Comparison of ENCODE assay signal across 13 cellular contexts in the genomic region with DNA sequence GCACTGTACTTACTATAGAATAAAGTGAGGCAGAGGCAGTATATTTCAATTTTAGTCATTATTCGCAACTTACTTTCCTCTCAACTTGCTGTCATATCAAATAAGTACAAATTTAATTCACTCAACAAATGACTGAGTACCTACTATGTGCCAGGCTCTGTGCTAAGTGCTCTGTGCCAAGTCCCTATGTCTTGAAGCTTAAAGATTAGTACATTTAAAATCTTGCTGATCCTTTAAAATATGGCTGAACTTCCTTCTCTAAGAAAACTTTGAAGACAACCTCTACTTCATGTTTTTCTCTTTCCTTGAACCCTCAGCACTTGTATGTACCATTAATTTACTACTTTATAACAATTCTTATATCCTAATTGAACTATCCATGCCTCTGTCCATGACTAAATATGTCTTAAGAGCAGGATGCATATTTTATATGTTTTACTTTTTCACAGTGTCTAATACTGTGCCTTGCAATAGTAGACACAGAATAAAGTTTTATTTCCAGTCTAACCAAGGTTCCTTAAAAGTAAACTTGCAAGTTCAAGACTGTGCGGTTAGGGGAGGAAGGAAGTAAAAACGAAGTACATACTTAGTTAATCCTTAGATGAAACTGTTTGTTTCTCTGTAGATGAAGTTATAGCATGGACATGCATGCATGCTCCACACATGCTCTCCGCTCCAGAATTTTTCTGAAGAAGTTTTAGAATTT. TPM values are rescaled to one million over a fixed set of nuclear protein-coding genes. Genes with fewer than 3 reads are reported as not detected.
DNase-seq lines count a peak whose midpoint lies in the region; ATAC-seq, FAIRE-seq and TF ChIP-seq lines count a peak whose summit lies in the region.
"Had no signal": no experiment of that assay in that cellular context is flagged by ENCODE, and none has a peak within 500 bp of the region (broad histone marks: within the 10 kb centered on the region; RNA-seq: fewer than 3 reads in every experiment).

No MANE protein-coding gene starts in this region.

- TF ChIP-seq RAD21 in HepG2 (CRISPR knock-in tag; IDR thresholded peaks at IDR 0.05) = no peak

- CTCF ChIA-PET in CD8-positive, alpha-beta T cell (lab: Charles Lee) = interaction anchor here (1.2 kb wide), 1 partner anchor 19 kb away, joined by 3 read pairs; no protein-coding TSS in a partner anchor
- CTCF ChIA-PET in HepG2 (lab: Yijun Ruan, JAX; ENCODE audit: low intra/inter-chr PET ratio, low total read pairs) = no interaction called here

- H3K36me3 ChIP-seq in BLaER1 (peaks cover 96% of the 10 kb centered on the region), HepG2 (replicated peaks in 1 of 2; ENCODE audit: control insufficient read depth in 1 of 2, insufficient read depth in 2 of 2, low read length in 2 of 2) (peaks cover 26 to 74% of the 10 kb centered on the region in 2 experiments)
- H3K36me3 ChIP-seq in CD8-positive, alpha-beta T cell (ENCODE audit: insufficient read depth, low read length) = peaks cover 22% of the 10 kb centered on the region

- H3K4me3 Mint-ChIP-seq in CD8-positive, alpha-beta T cell = no peak overlapping the region
- peak overlapping the region; percentile 21 for H3K4me3 Mint-ChIP-seq in T-helper 17 cell

- H3K79me2 ChIP-seq in HepG2 (ENCODE audit: insufficient read depth, low read length) = no peaks in the 10 kb centered on the region

- H3K27ac ChIP-seq in BLaER1 (peak overlapping the region; percentile 59; the same call in 1 of the 2 replicates), HepG2 (ENCODE audit: extremely low read length, insufficient read depth, low read length) (no peak overlapping the region)
- H3K27ac ChIP-seq in CD8-positive, alpha-beta T cell (ENCODE audit: low read depth, low read length) = no peak overlapping the region

- H3K4me1 ChIP-seq in BLaER1 (peaks cover 22% of the 10 kb centered on the region), HepG2 (ENCODE audit: insufficient read depth, low read length) (peaks cover 5% of the 10 kb centered on the region; the same call in 1 of the 2 replicates)
- H3K4me1 ChIP-seq in CD8-positive, alpha-beta T cell (ENCODE audit: insufficient read depth, low read length) = peaks cover 14% of the 10 kb centered on the region

- peak; percentile 18 for ATAC-seq in CD8-positive, alpha-beta T cell
- ATAC-seq in T-helper 17 cell = peak; percentile 35
- ATAC-seq in HepG2 = no peak
- no peak for ATAC-seq in HG03521 (IDR thresholded peaks at IDR 0.05; ENCODE audit: unreplicated experiment)
- ATAC-seq in HG03025 (IDR thresholded peaks at IDR 0.05; ENCODE audit: low FRiP score, unreplicated experiment) = no peak

- peaks cover 18% of the 10 kb centered on the region for H3K4me1 Mint-ChIP-seq in CD8-positive, alpha-beta T cell (ENCODE audit: low read depth)
- peaks cover 16% of the 10 kb centered on the region for H3K4me1 Mint-ChIP-seq in T-helper 17 cell

- peak overlapping the region; percentile 80 for H3K27ac Mint-ChIP-seq in CD8-positive, alpha-beta T cell
- H3K27ac Mint-ChIP-seq in T-helper 17 cell = peak overlapping the region; percentile 87

- in situ Hi-C loops in HepG2 (cut with HindIII; ENCODE audit: extremely low pct_ligation_motif_present, low pct_unique_long_range_greater_than_20kb) = no loop called here

- POLR2A ChIA-PET in CD8-positive, alpha-beta T cell (lab: Charles Lee) = interaction anchor here (1.5 kb wide), 1 partner anchor 10 kb away, joined by 3 read pairs; the partner anchor contains the start of gene LATS1
- POLR2A ChIA-PET in HepG2 (lab: Yijun Ruan, JAX) = no interaction called here

- no peak for DNase-seq in CD8-positive, alpha-beta T cell
- DNase-seq in T-helper 17 cell = no peak
- no peak for DNase-seq in HepG2 (ENCODE audit: low spot score)
- no peak for DNase-seq in posterior cingulate gyrus
- DNase-seq: C1 segment of cervical spinal cord; NCI-H1436; retina; stimulated activated CD4-positive, alpha-beta T cell treated with anti-CD3 and anti-CD28 coated beads, Interleukin-2, amount 100 ng/mL, for 24 hours had no signal

- no peaks in the 10 kb centered on the region for H3K9me3 ChIP-seq in BLaER1
- H3K9me3 ChIP-seq in CD8-positive, alpha-beta T cell (ENCODE audit: low read length) = no peaks in the 10 kb centered on the region
- no peaks in the 10 kb centered on the region for H3K9me3 ChIP-seq in T-helper 17 cell (ENCODE audit: control insufficient read depth, low read length, poor library complexity, severe bottlenecking)
- no peaks in the 10 kb centered on the region for H3K9me3 ChIP-seq in HepG2 (ENCODE audit: low read length)

- 97% methylated on average over 4 of the region's 4 CpGs for WGBS in HepG2 (ENCODE audit: low lambda C conversion rate)

- no peak for TF ChIP-seq CTCF in CD8-positive, alpha-beta T cell (IDR thresholded peaks at IDR 0.05)
- no peak for TF ChIP-seq CTCF in HepG2 (CRISPR knock-in tag; IDR thresholded peaks at IDR 0.05)

- H3K27me3 ChIP-seq in BLaER1 (no peaks in the 10 kb centered on the region), HepG2 (ENCODE audit: control insufficient read depth in 1 of 2, insufficient read depth in 2 of 2, low read length in 2 of 2) (no peaks in the 10 kb centered on the region)
- H3K27me3 ChIP-seq in CD8-positive, alpha-beta T cell (ENCODE audit: insufficient read depth, low read length) = no peaks in the 10 kb centered on the region

- H3K4me2 ChIP-seq in BLaER1 (peak overlapping the region; percentile 61), HepG2 (ENCODE audit: low read depth, low read length) (no peak overlapping the region)

- FAIRE-seq in HepG2 (lab: Jason Lieb, UNC) = no peak
- FAIRE-seq: islet of Langerhans, RCC 7860 had no signal

- TF ChIP-seq POLR2A in HepG2 (IDR thresholded peaks at IDR 0.05; ENCODE audit: insufficient read depth in 1 of 2, low read depth in 2 of 2, low read length in 2 of 2) = no peak

- 0 out of 2 replicates have a peak overlapping the region, but pooled peaks have one; percentile 45 for H3K9ac ChIP-seq in BLaER1
- H3K9ac ChIP-seq in HepG2 (ENCODE audit: insufficient read depth, low read depth, low read length) = no peak overlapping the region

- intact Hi-C loops in CD8-positive, alpha-beta T cell (cut with DNase I, micrococcal nuclease) = loop anchor here in 1 of 2 experiments (10.0 kb wide), 1 partner anchor 197 kb away; the partner anchor contains the start of gene RAET1G
- intact Hi-C loops in HepG2 (cut with micrococcal nuclease; ENCODE audit: unreplicated experiment) = no loop called here
- intact Hi-C loops in posterior cingulate gyrus (cut with DNase I) = loop anchor here (10.0 kb wide), 1 partner anchor 107 kb away; no protein-coding TSS in a partner anchor

- H3K36me3 Mint-ChIP-seq in CD8-positive, alpha-beta T cell = peaks cover 50% of the 10 kb centered on the region
- peaks cover 6% of the 10 kb centered on the region for H3K36me3 Mint-ChIP-seq in T-helper 17 cell (ENCODE audit: low read depth)

- no peaks in the 10 kb centered on the region for H4K20me1 ChIP-seq in BLaER1
- no peaks in the 10 kb centered on the region for H4K20me1 ChIP-seq in HepG2 (ENCODE audit: insufficient read depth, low read length)

- H3K4me3 ChIP-seq in BLaER1 (no peak overlapping the region), HepG2 (replicated peaks in 1 of 3; ENCODE audit: insufficient read depth in 1 of 3, low read depth in 2 of 3, low read length in 3 of 3) (no peak overlapping the region)
- H3K4me3 ChIP-seq in CD8-positive, alpha-beta T cell (ENCODE audit: low read depth, low read length) = no peak overlapping the region

- no peaks in the 10 kb centered on the region for H3K9me3 Mint-ChIP-seq in CD8-positive, alpha-beta T cell

- TF ChIP-seq EP300 in HepG2 (IDR thresholded peaks at IDR 0.05; ENCODE audit: low read depth in 2 of 2, low read length in 2 of 2) (no peak), HepG2 (CRISPR knock-in tag; IDR thresholded peaks at IDR 0.05; ENCODE audit: borderline replicate concordance) (no peak)

- no TSS peak for BruUV-seq in HepG2 (replicated peaks; lab: Mats Ljungman, UMichigan)

- no peaks in the 10 kb centered on the region for H3K27me3 Mint-ChIP-seq in CD8-positive, alpha-beta T cell (ENCODE audit: low read depth)
- no peaks in the 10 kb centered on the region for H3K27me3 Mint-ChIP-seq in T-helper 17 cell

- H2AFZ ChIP-seq in HepG2 (ENCODE audit: low read length) = no peak overlapping the region

RNA-seq across cellular contexts. Expression of gene LATS1, which starts 10.0 kb away (rescaled TPM):
- 10 to 100 TPM; 37.2 to 39.1 TPM for total RNA-seq in CD8-positive, alpha-beta T cell
- total RNA-seq in T-helper 17 cell (10 to 100 TPM; 35.4 to 43.6 TPM), HepG2 (2016; rRNA removed; fragmentation: Illumina TruSeq; extraction: Trizol) (12.6 and 16.4 TPM in 2 replicates)
- total RNA-seq in HepG2 (2016; cell fraction: cytosol; rRNA removed; fragmentation: Illumina TruSeq; extraction: Trizol; ENCODE audit: low read depth) = 8.1 and 10.9 TPM in 2 replicates
- 12.6 and 15.5 TPM in 2 replicates for total RNA-seq in HepG2 (2016; cell fraction: insoluble cytoplasmic fraction; rRNA removed; fragmentation: Illumina TruSeq; extraction: Trizol)
- total RNA-seq in HepG2 (2016; cell fraction: membrane; rRNA removed; fragmentation: Illumina TruSeq; extraction: Trizol) = 11.0 and 12.1 TPM in 2 replicates
- total RNA-seq in HepG2 (2016; cell fraction: nucleus; rRNA removed; fragmentation: Illumina TruSeq; extraction: Trizol) = 16.5 and 18.6 TPM in 2 replicates
- 9.9 TPM in 2 replicates for polyA plus RNA-seq in HepG2 (2011; rRNA removed)
- 6.1 and 8.1 TPM in 2 replicates for polyA plus RNA-seq in HepG2 (2011; cell fraction: cytosol; rRNA removed)
- 11.4 and 11.9 TPM in 2 replicates for polyA plus RNA-seq in HepG2 (2011; cell fraction: nucleus; rRNA removed)
- polyA plus RNA-seq in HepG2 (2012) = 11.4 and 11.7 TPM in 2 replicates
- polyA plus RNA-seq in HepG2 (2016; cell fraction: cytosol; fragmentation: Illumina TruSeq; extraction: Trizol; ENCODE audit: low read depth) = 0.65 and 0.83 TPM in 2 replicates
- polyA plus RNA-seq in HepG2 (2016; cell fraction: insoluble cytoplasmic fraction; fragmentation: Illumina TruSeq; extraction: Trizol; ENCODE audit: low read depth) = 11.7 and 12.4 TPM in 2 replicates
- 2.1 and 2.4 TPM in 2 replicates for polyA plus RNA-seq in HepG2 (2016; cell fraction: membrane; fragmentation: Illumina TruSeq; extraction: Trizol; ENCODE audit: low read depth)
- polyA plus RNA-seq in HepG2 (2016; cell fraction: nucleus; fragmentation: Illumina TruSeq; extraction: Trizol; ENCODE audit: insufficient read depth, low read depth) = 19.1 and 22.3 TPM in 2 replicates
- polyA minus RNA-seq in HepG2 (2011; rRNA and poly(A)+ RNA removed; ENCODE audit: low replicate concordance) = 15.2 and 18.5 TPM in 2 replicates
- polyA minus RNA-seq in HepG2 (2011; cell fraction: cytosol; rRNA and poly(A)+ RNA removed) = 17.5 and 19.1 TPM in 2 replicates
- polyA minus RNA-seq in HepG2 (2011; cell fraction: nucleus; rRNA and poly(A)+ RNA removed) = 46.6 and 53.5 TPM in 2 replicates

RNA-seq across cellular contexts. Expression of gene NUP43, which starts 18.4 kb away (rescaled TPM):
- 10 to 100 TPM in 1 of 2 experiments, 1 to 10 TPM in 1; 9.7 to 10.3 TPM for total RNA-seq in CD8-positive, alpha-beta T cell
- total RNA-seq in T-helper 17 cell (10 to 100 TPM; 13.7 to 16.3 TPM), HepG2 (2016; rRNA removed; fragmentation: Illumina TruSeq; extraction: Trizol) (85.1 and 148 TPM in 2 replicates)
- 12.9 and 14.6 TPM in 2 replicates for total RNA-seq in HepG2 (2016; cell fraction: cytosol; rRNA removed; fragmentation: Illumina TruSeq; extraction: Trizol; ENCODE audit: low read depth)
- 88.2 and 150 TPM in 2 replicates for total RNA-seq in HepG2 (2016; cell fraction: insoluble cytoplasmic fraction; rRNA removed; fragmentation: Illumina TruSeq; extraction: Trizol)
- 37.4 and 44.8 TPM in 2 replicates for total RNA-seq in HepG2 (2016; cell fraction: membrane; rRNA removed; fragmentation: Illumina TruSeq; extraction: Trizol)
- 50.3 and 56.3 TPM in 2 replicates for total RNA-seq in HepG2 (2016; cell fraction: nucleus; rRNA removed; fragmentation: Illumina TruSeq; extraction: Trizol)
- 33.0 and 38.9 TPM in 2 replicates for polyA plus RNA-seq in HepG2 (2011; rRNA removed)
- 16.9 and 17.1 TPM in 2 replicates for polyA plus RNA-seq in HepG2 (2011; cell fraction: cytosol; rRNA removed)
- 20.9 and 25.1 TPM in 2 replicates for polyA plus RNA-seq in HepG2 (2011; cell fraction: nucleus; rRNA removed)
- polyA plus RNA-seq in HepG2 (2012) = 20.9 and 26.3 TPM in 2 replicates
- 4.1 and 4.3 TPM in 2 replicates for polyA plus RNA-seq in HepG2 (2016; cell fraction: cytosol; fragmentation: Illumina TruSeq; extraction: Trizol; ENCODE audit: low read depth)
- polyA plus RNA-seq in HepG2 (2016; cell fraction: insoluble cytoplasmic fraction; fragmentation: Illumina TruSeq; extraction: Trizol; ENCODE audit: low read depth) = 65.8 and 72.7 TPM in 2 replicates
- polyA plus RNA-seq in HepG2 (2016; cell fraction: membrane; fragmentation: Illumina TruSeq; extraction: Trizol; ENCODE audit: low read depth) = 14.1 and 16.4 TPM in 2 replicates
- polyA plus RNA-seq in HepG2 (2016; cell fraction: nucleus; fragmentation: Illumina TruSeq; extraction: Trizol; ENCODE audit: insufficient read depth, low read depth) = 49.9 and 50.1 TPM in 2 replicates
- polyA minus RNA-seq in HepG2 (2011; rRNA and poly(A)+ RNA removed; ENCODE audit: low replicate concordance) = 92.6 and 112 TPM in 2 replicates
- 55.7 and 62.7 TPM in 2 replicates for polyA minus RNA-seq in HepG2 (2011; cell fraction: cytosol; rRNA and poly(A)+ RNA removed)
- 44.9 and 55.3 TPM in 2 replicates for polyA minus RNA-seq in HepG2 (2011; cell fraction: nucleus; rRNA and poly(A)+ RNA removed)

RNA-seq across cellular contexts. Expression of gene PCMT1, which starts 21.6 kb away (rescaled TPM):
- total RNA-seq in CD8-positive, alpha-beta T cell = 10 to 100 TPM; 14.7 to 17.3 TPM
- total RNA-seq in T-helper 17 cell (10 to 100 TPM; 32.4 to 32.9 TPM), HepG2 (2016; rRNA removed; fragmentation: Illumina TruSeq; extraction: Trizol) (134 and 169 TPM in 2 replicates)
- total RNA-seq in HepG2 (2016; cell fraction: cytosol; rRNA removed; fragmentation: Illumina TruSeq; extraction: Trizol; ENCODE audit: low read depth) = 60.5 and 63.6 TPM in 2 replicates
- total RNA-seq in HepG2 (2016; cell fraction: insoluble cytoplasmic fraction; rRNA removed; fragmentation: Illumina TruSeq; extraction: Trizol) = 127 and 165 TPM in 2 replicates
- 55.2 and 56.6 TPM in 2 replicates for total RNA-seq in HepG2 (2016; cell fraction: membrane; rRNA removed; fragmentation: Illumina TruSeq; extraction: Trizol)
- 108 and 132 TPM in 2 replicates for total RNA-seq in HepG2 (2016; cell fraction: nucleus; rRNA removed; fragmentation: Illumina TruSeq; extraction: Trizol)
- polyA plus RNA-seq in HepG2 (2011; rRNA removed) = 95.6 and 112 TPM in 2 replicates
- polyA plus RNA-seq in HepG2 (2011; cell fraction: cytosol; rRNA removed) = 126 and 132 TPM in 2 replicates
- 35.3 and 41.3 TPM in 2 replicates for polyA plus RNA-seq in HepG2 (2011; cell fraction: nucleus; rRNA removed)
- polyA plus RNA-seq in HepG2 (2012) = 79.1 and 111 TPM in 2 replicates
- polyA plus RNA-seq in HepG2 (2016; cell fraction: cytosol; fragmentation: Illumina TruSeq; extraction: Trizol; ENCODE audit: low read depth) = 32.9 and 34.1 TPM in 2 replicates
- 127 and 131 TPM in 2 replicates for polyA plus RNA-seq in HepG2 (2016; cell fraction: insoluble cytoplasmic fraction; fragmentation: Illumina TruSeq; extraction: Trizol; ENCODE audit: low read depth)
- 34.7 and 37.2 TPM in 2 replicates for polyA plus RNA-seq in HepG2 (2016; cell fraction: membrane; fragmentation: Illumina TruSeq; extraction: Trizol; ENCODE audit: low read depth)
- 205 and 218 TPM in 2 replicates for polyA plus RNA-seq in HepG2 (2016; cell fraction: nucleus; fragmentation: Illumina TruSeq; extraction: Trizol; ENCODE audit: insufficient read depth, low read depth)
- polyA minus RNA-seq in HepG2 (2011; rRNA and poly(A)+ RNA removed; ENCODE audit: low replicate concordance) = 35.2 and 45.1 TPM in 2 replicates
- polyA minus RNA-seq in HepG2 (2011; cell fraction: cytosol; rRNA and poly(A)+ RNA removed) = 59.3 and 61.4 TPM in 2 replicates
- 36.8 and 40.4 TPM in 2 replicates for polyA minus RNA-seq in HepG2 (2011; cell fraction: nucleus; rRNA and poly(A)+ RNA removed)

Comparison
In these comparisons a context has a peak if more than half of its experiments do, and no peak if none do; other contexts are left out.
1. ATAC-seq: peak in CD8-positive, alpha-beta T cell (single experiment) and T-helper 17 cell (single experiment); none in HepG2 (single experiment), HG03521 (single experiment) and HG03025 (single experiment).